In the genomic region with DNA sequence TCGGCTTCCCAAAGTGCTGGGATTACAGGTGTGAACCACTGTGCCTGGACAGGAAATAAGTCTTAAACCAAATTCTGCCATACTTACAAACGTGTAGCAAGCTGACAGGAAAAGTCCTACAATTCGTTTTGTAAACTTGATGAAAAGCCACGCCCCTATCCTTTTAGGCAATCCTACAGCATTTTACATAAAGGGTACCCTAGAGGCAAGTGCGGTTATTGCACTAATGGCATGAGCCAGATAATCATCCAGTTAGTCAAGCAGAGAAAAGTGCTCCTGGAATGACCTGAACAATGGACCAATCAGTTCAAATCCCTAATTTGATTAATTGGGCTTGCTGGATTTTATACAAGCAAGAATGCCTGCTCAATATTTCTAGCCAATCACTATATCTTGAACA, we compare ENCODE assay signal across 13 cellular contexts.
A peak's percentile ranks its signal among the peaks of the same experiment; 100 is the strongest.
DNase-seq lines count a peak whose midpoint lies in the region; ATAC-seq and TF ChIP-seq lines count a peak whose summit lies in the region.
"Had no signal": no experiment of that assay in that cellular context is flagged by ENCODE, and none has a peak within 500 bp of the region (broad histone marks: within the 10 kb centered on the region; RNA-seq: fewer than 3 reads in every experiment).

No MANE protein-coding gene starts in this region.

- H3F3A ChIP-seq in DOHH2 (ENCODE audit: control insufficient read depth, insufficient read depth), result no peaks in the 10 kb centered on the region

- H3K9me2 ChIP-seq in DOHH2 (replicated peaks; ENCODE audit: control insufficient read depth, low read length), result no peaks in the 10 kb centered on the region
- no peaks in the 10 kb centered on the region for H3K9me2 ChIP-seq in OCI-LY7 (ENCODE audit: insufficient read depth, low read length)

- no TSS peak for BruUV-seq in OCI-LY7 (replicated peaks; lab: Mats Ljungman, UMichigan)

- H2AFZ ChIP-seq in OCI-LY7 (ENCODE audit: low read length), result no peak overlapping the region

- in situ Hi-C loops in GM13976 (cut with MboI; ENCODE audit: low sequenced_read_pairs, unreplicated experiment), result no loop called here

- 0 out of 2 replicates have a peak, but pooled peaks cover 3% of the 10 kb centered on the region for H3K27me3 ChIP-seq in DOHH2 (ENCODE audit: control insufficient read depth, low read length)
- H3K27me3 ChIP-seq: vagina had no signal

- no peak overlapping the region for H3K4me2 ChIP-seq in DOHH2 (ENCODE audit: low read length)
- no peak overlapping the region for H3K4me2 ChIP-seq in OCI-LY7 (ENCODE audit: low read length)

- H3K4me1 ChIP-seq in DOHH2 (ENCODE audit: control insufficient read depth, low read length) (no peaks in the 10 kb centered on the region), OCI-LY7 (ENCODE audit: insufficient read depth, low read length, poor library complexity, severe bottlenecking) (no peaks in the 10 kb centered on the region)
- H3K4me1 ChIP-seq: vagina had no signal

- no peak for DNase-seq in HFF-Myc (ENCODE audit: extremely low read depth, low read depth)
- DNase-seq in OCI-LY7 (ENCODE audit: low spot score), result peak; percentile 21
- no peak for DNase-seq in fibroblast of pulmonary artery (ENCODE audit: low read depth)
- DNase-seq in globus pallidus (ENCODE audit: low spot score), result no peak
- DNase-seq in GM13976 (ENCODE audit: low spot score), result no peak
- DNase-seq in NCI-H2227 (lab: John Stamatoyannopoulos, UW; ENCODE audit: unreplicated experiment), result no peak
- DNase-seq: activated CD4-positive, alpha-beta T cell treated with anti-CD3 and anti-CD28 coated beads, Interleukin-2, amount 10 ng/mL, durations not matched to agents 7 days and 5 days; activated gamma-delta T cell; Calu3; NCI-H226 had no signal

- CTCF ChIA-PET in OCI-LY7 (lab: Charles Lee; ENCODE audit: unreplicated experiment), result no interaction called here

- no peak for ATAC-seq in HG03571 (IDR thresholded peaks at IDR 0.05; ENCODE audit: unreplicated experiment)

- H3K9me3 ChIP-seq in DOHH2 (ENCODE audit: control insufficient read depth, insufficient read depth, low read length) (no peaks in the 10 kb centered on the region), OCI-LY7 (ENCODE audit: low read length) (no peaks in the 10 kb centered on the region)
- H3K9me3 ChIP-seq: vagina had no signal

- peak; percentile 47 for TF ChIP-seq CTCF in DOHH2 (IDR thresholded peaks at IDR 0.05; ENCODE audit: low read depth, low read length, poor library complexity, severe bottlenecking)
- peak; percentile 16 for TF ChIP-seq CTCF in HFF-Myc (IDR thresholded peaks at IDR 0.05; ENCODE audit: low read depth, low read length, missing control alignments)
- peak; percentile 59 for TF ChIP-seq CTCF in OCI-LY7 (conservative IDR thresholded peaks at IDR 0.05; ENCODE audit: low read length)
- peak; percentile 21 for TF ChIP-seq CTCF in fibroblast of pulmonary artery (IDR thresholded peaks at IDR 0.05; ENCODE audit: low read length, missing control alignments)
- no peak for TF ChIP-seq CTCF in GM13976 (IDR thresholded peaks at IDR 0.05; ENCODE audit: borderline replicate concordance, control extremely low read depth, extremely low read depth, insufficient read depth, missing control alignments)

- no peaks in the 10 kb centered on the region for H4K20me1 ChIP-seq in DOHH2 (ENCODE audit: control insufficient read depth, insufficient read depth, low read depth, low read length)
- H4K20me1 ChIP-seq in OCI-LY7 (ENCODE audit: insufficient read depth, low read length), result no peaks in the 10 kb centered on the region

- no peak overlapping the region for H3K27ac ChIP-seq in DOHH2 (ENCODE audit: low read depth, low read length)
- H3K27ac ChIP-seq in OCI-LY7 (ENCODE audit: low read depth, low read length, poor library complexity, severe bottlenecking), result no peak overlapping the region
- H3K27ac ChIP-seq: vagina had no signal

- H3K4me3 ChIP-seq in DOHH2 (ENCODE audit: low read length) (no peak overlapping the region), HFF-Myc (replicated peaks; ENCODE audit: low read depth, low read length) (no peak overlapping the region), OCI-LY7 (ENCODE audit: low read depth, low read length, poor library complexity, severe bottlenecking) (no peak overlapping the region), fibroblast of pulmonary artery (replicated peaks; ENCODE audit: low read depth, low read length) (no peak overlapping the region)
- H3K4me3 ChIP-seq: vagina had no signal

- H3K79me2 ChIP-seq in DOHH2 (ENCODE audit: control insufficient read depth, low read length) (no peaks in the 10 kb centered on the region), OCI-LY7 (ENCODE audit: insufficient read depth, low read depth, low read length) (no peaks in the 10 kb centered on the region)

- intact Hi-C loops in OCI-LY7 (cut with micrococcal nuclease; ENCODE audit: unreplicated experiment), result no loop called here

- POLR2A ChIA-PET in OCI-LY7 (lab: Charles Lee), result no interaction called here

- H3K36me3 ChIP-seq in DOHH2 (ENCODE audit: control insufficient read depth, low read length) (no peaks in the 10 kb centered on the region), OCI-LY7 (ENCODE audit: insufficient read depth, low read length) (no peaks in the 10 kb centered on the region)
- H3K36me3 ChIP-seq: vagina had no signal
